1 cellular context compared by ENCODE assay signal in genomic region chr15:65130941-65131340, GRCh38.
TF ChIP-seq lines count a peak whose summit lies in the region.

No MANE protein-coding gene starts in this region.

TF ChIP-seq in SK-N-SH, 30 proteins besides CTCF, POLR2A, EP300 and RAD21:
- TF ChIP-seq, protein P1, sequence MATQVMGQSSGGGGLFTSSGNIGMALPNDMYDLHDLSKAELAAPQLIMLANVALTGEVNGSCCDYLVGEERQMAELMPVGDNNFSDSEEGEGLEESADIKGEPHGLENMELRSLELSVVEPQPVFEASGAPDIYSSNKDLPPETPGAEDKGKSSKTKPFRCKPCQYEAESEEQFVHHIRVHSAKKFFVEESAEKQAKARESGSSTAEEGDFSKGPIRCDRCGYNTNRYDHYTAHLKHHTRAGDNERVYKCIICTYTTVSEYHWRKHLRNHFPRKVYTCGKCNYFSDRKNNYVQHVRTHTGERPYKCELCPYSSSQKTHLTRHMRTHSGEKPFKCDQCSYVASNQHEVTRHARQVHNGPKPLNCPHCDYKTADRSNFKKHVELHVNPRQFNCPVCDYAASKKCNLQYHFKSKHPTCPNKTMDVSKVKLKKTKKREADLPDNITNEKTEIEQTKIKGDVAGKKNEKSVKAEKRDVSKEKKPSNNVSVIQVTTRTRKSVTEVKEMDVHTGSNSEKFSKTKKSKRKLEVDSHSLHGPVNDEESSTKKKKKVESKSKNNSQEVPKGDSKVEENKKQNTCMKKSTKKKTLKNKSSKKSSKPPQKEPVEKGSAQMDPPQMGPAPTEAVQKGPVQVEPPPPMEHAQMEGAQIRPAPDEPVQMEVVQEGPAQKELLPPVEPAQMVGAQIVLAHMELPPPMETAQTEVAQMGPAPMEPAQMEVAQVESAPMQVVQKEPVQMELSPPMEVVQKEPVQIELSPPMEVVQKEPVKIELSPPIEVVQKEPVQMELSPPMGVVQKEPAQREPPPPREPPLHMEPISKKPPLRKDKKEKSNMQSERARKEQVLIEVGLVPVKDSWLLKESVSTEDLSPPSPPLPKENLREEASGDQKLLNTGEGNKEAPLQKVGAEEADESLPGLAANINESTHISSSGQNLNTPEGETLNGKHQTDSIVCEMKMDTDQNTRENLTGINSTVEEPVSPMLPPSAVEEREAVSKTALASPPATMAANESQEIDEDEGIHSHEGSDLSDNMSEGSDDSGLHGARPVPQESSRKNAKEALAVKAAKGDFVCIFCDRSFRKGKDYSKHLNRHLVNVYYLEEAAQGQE (IDR thresholded peaks at IDR 0.05; ENCODE audit: low read depth, low read length): no peak
- TF ChIP-seq SMC3 (IDR thresholded peaks at IDR 0.05; ENCODE audit: low read depth, low read length) (no peak), POLR2AphosphoS5 (IDR thresholded peaks at IDR 0.05; ENCODE audit: low read depth, low read length) (no peak), TEAD4 (IDR thresholded peaks at IDR 0.05; ENCODE audit: borderline replicate concordance, insufficient read depth) (no peak)
- TF ChIP-seq, protein P2, sequence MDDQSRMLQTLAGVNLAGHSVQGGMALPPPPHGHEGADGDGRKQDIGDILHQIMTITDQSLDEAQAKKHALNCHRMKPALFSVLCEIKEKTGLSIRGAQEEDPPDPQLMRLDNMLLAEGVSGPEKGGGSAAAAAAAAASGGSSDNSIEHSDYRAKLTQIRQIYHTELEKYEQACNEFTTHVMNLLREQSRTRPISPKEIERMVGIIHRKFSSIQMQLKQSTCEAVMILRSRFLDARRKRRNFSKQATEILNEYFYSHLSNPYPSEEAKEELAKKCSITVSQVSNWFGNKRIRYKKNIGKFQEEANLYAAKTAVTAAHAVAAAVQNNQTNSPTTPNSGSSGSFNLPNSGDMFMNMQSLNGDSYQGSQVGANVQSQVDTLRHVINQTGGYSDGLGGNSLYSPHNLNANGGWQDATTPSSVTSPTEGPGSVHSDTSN (IDR thresholded peaks at IDR 0.05): no peak
- TF ChIP-seq, protein P3, sequence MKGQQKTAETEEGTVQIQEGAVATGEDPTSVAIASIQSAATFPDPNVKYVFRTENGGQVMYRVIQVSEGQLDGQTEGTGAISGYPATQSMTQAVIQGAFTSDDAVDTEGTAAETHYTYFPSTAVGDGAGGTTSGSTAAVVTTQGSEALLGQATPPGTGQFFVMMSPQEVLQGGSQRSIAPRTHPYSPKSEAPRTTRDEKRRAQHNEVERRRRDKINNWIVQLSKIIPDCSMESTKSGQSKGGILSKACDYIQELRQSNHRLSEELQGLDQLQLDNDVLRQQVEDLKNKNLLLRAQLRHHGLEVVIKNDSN (IDR thresholded peaks at IDR 0.05; ENCODE audit: borderline replicate concordance, low read depth): no peak
